In the genomic region with DNA sequence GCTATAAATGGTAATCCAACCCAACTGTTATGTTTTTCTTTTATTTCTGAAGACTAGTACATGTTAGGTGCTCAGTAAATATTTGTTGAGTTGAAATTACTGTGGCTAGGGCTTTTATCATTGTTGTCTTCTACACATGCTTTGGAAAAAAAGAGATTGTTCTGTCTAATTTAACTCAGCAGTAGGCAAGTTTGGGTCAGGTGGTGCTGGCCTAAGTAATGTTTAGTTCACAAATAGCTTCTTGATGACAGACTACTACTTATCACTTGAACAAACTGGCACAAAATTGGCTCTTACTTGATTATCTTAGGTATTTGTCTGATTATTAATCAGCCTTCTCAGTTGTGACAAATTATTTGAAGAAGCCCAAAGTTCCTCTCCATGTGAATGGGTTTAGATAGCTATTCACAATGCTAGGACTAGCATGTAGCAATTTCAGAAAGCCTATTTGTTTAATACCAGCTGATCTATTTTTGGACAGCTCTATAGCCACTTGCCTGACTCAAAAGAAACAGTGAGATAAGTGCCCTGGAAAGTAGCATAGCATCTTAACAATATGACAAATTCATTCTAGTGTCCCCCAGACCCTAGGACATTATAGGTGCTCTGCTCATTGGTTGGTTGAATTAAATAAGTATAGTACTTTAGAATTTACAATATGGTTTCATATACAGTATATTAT, we compare ENCODE assay signal across 24 cellular contexts. TPM values are rescaled to one million over a fixed set of nuclear protein-coding genes. Genes with fewer than 3 reads are reported as not detected.
DNase-seq lines count a peak whose midpoint lies in the region; ATAC-seq lines count a peak whose summit lies in the region.
"Had no signal": no experiment of that assay in that cellular context is flagged by ENCODE, and none has a peak within 500 bp of the region (broad histone marks: within the 10 kb centered on the region; RNA-seq: fewer than 3 reads in every experiment).

No MANE protein-coding gene starts in this region.

- no peak overlapping the region for H3K4me3 Mint-ChIP-seq in immature natural killer cell
- H3K4me3 Mint-ChIP-seq: activated CD8-positive, alpha-beta T cell treated with anti-CD3 and anti-CD28 coated beads, Interleukin-2, amount 10 ng/mL, durations not matched to agents 7 days and 5 days; activated naive CD8-positive, alpha-beta T cell treated with anti-CD3 and anti-CD28 coated beads for 36 hours; memory B cell; neural progenitor cell; stimulated activated memory B cell treated with anti-CD40 and anti-IgM and Interleukin-4, amounts not matched to agents 10 μg/mL and 1 μg/mL and 100 μg/mL, for 72 hours; T-helper 1 cell treated with Interleukin-12 subunit alpha and Interleukin-12 subunit beta and Interleukin-4 antibody, amounts not matched to agents 30 μg/mL and 1 μg/mL, for 36 hours had no signal

- DNase-seq in DMS53 (lab: John Stamatoyannopoulos, UW) (peak; percentile 42), DMS53 treated with DMSO at 0.1 percent for 48 hours (lab: John Stamatoyannopoulos, UW; ENCODE audit: unreplicated experiment) (no peak), NCI-H146 (lab: John Stamatoyannopoulos, UW) (peak; percentile 71), NCI-H345 treated with DMSO at 0.1 percent for 48 hours (lab: John Stamatoyannopoulos, UW; ENCODE audit: unreplicated experiment) (peak; percentile 91), immature natural killer cell (no peak), NCI-H226 (no peak)
- DNase-seq in activated CD4-positive, alpha-beta T cell treated with anti-CD3 and anti-CD28 coated beads, Interleukin-2, amount 50 U/mL, for 1 hour: no peak
- DNase-seq: activated CD8-positive, alpha-beta T cell treated with anti-CD3 and anti-CD28 coated beads, Interleukin-2, amount 10 ng/mL, durations not matched to agents 7 days and 5 days; activated effector memory CD4-positive, alpha-beta T cell treated with Interleukin-2 at 50 U/mL for 16 hours; activated naive CD8-positive, alpha-beta T cell treated with anti-CD3 and anti-CD28 coated beads for 36 hours; aorta; CD4-positive, CD25-positive, alpha-beta regulatory T cell; foreskin keratinocyte; Karpas-422; OCI-M1; posterior cingulate gyrus; right lobe of liver; SK-N-SH; stimulated activated CD4-positive, alpha-beta T cell treated with anti-CD3 and anti-CD28 coated beads, Interleukin-4, amount 100 ng/mL, for 24 hours had no signal

- peaks cover 0 to 3% (median 0%) of the 10 kb centered on the region in 6 donors for H3K9me3 Mint-ChIP-seq in immature natural killer cell
- H3K9me3 Mint-ChIP-seq: activated naive CD8-positive, alpha-beta T cell treated with anti-CD3 and anti-CD28 coated beads for 36 hours; neural progenitor cell had no signal

- H3K4me1 Mint-ChIP-seq in immature natural killer cell: peaks cover under 1 to 24% of the 10 kb centered on the region in 2 donors
- H3K4me1 Mint-ChIP-seq: stimulated activated memory B cell treated with anti-CD40 and anti-IgM and Interleukin-4, amounts not matched to agents 10 μg/mL and 1 μg/mL and 100 μg/mL, for 72 hours had no signal

- no peak for ATAC-seq in HG03095 (IDR thresholded peaks at IDR 0.05; ENCODE audit: unreplicated experiment)
- ATAC-seq: activated CD8-positive, alpha-beta T cell treated with anti-CD3 and anti-CD28 coated beads, Interleukin-2, amount 10 ng/mL, durations not matched to agents 7 days and 5 days; foreskin keratinocyte; stimulated activated memory B cell treated with anti-CD40 and anti-IgM and Interleukin-4, amounts not matched to agents 10 μg/mL and 1 μg/mL and 100 μg/mL, for 72 hours had no signal

- peaks cover 0 to 12% (median 5%) of the 10 kb centered on the region in 3 donors for H3K27me3 Mint-ChIP-seq in immature natural killer cell (ENCODE audit: low read depth in 3 of 3)
- H3K27me3 Mint-ChIP-seq: activated naive CD8-positive, alpha-beta T cell treated with anti-CD3 and anti-CD28 coated beads for 36 hours; CD4-positive, CD25-positive, alpha-beta regulatory T cell; memory B cell; stimulated activated memory B cell treated with anti-CD40 and anti-IgM and Interleukin-4, amounts not matched to agents 10 μg/mL and 1 μg/mL and 100 μg/mL, for 72 hours had no signal

- peak overlapping the region in 5 of 6 donors; percentile 4 to 29 (median 12) for H3K27ac Mint-ChIP-seq in immature natural killer cell
- H3K27ac Mint-ChIP-seq: activated CD8-positive, alpha-beta T cell treated with anti-CD3 and anti-CD28 coated beads, Interleukin-2, amount 10 ng/mL, durations not matched to agents 7 days and 5 days; activated naive CD8-positive, alpha-beta T cell treated with anti-CD3 and anti-CD28 coated beads for 36 hours; neural progenitor cell; stimulated activated memory B cell treated with anti-CD40 and anti-IgM and Interleukin-4, amounts not matched to agents 10 μg/mL and 1 μg/mL and 100 μg/mL, for 72 hours; T-helper 1 cell treated with Interleukin-12 subunit alpha and Interleukin-12 subunit beta and Interleukin-4 antibody, amounts not matched to agents 30 μg/mL and 1 μg/mL, for 36 hours had no signal

- H3K36me3 Mint-ChIP-seq in immature natural killer cell: peaks cover 14 to 35% (median 19%) of the 10 kb centered on the region in 3 donors

RNA-seq across cellular contexts. Expression of gene TMEM200B, which starts 32.6 kb away (rescaled TPM):
- not detected for polyA plus RNA-seq in immature natural killer cell

Comparison
In these comparisons a context has a peak if more than half of its experiments do, and no peak if none do; other contexts are left out.
1. DNase-seq: peak in DMS53 (single experiment), NCI-H146 (single experiment) and NCI-H345 treated with DMSO at 0.1 percent for 48 hours (single experiment); none in DMS53 treated with DMSO at 0.1 percent for 48 hours (single experiment), immature natural killer cell (0 of 3), NCI-H226 (single experiment) and activated CD4-positive, alpha-beta T cell treated with anti-CD3 and anti-CD28 coated beads, Interleukin-2, amount 50 U/mL, for 1 hour (single experiment).